ENCODE assay signal across 13 cellular contexts in genomic region chr5:110900829-110901228, GRCh38.
A peak's percentile ranks its signal among the peaks of the same experiment; 100 is the strongest.
DNase-seq lines count a peak whose midpoint lies in the region; ATAC-seq and TF ChIP-seq lines count a peak whose summit lies in the region.
"Had no signal": no experiment of that assay in that cellular context is flagged by ENCODE, and none has a peak within 500 bp of the region (broad histone marks: within the 10 kb centered on the region; RNA-seq: fewer than 3 reads in every experiment).

No MANE protein-coding gene starts in this region.

- H3K27ac Mint-ChIP-seq in activated CD8-positive, alpha-beta memory T cell treated with anti-CD3 and anti-CD28 coated beads, Interleukin-2, amount 10 ng/mL, durations not matched to agents 7 days and 5 days, result no peak overlapping the region
- H3K27ac Mint-ChIP-seq: naive thymus-derived CD4-positive, alpha-beta T cell; T-helper 2 cell treated with Interferon-gamma antibody and Interleukin-4, amounts not matched to agents 5 μg/mL and 100 μg/mL, for 36 hours had no signal

- H3K9me3 Mint-ChIP-seq in activated CD8-positive, alpha-beta memory T cell treated with anti-CD3 and anti-CD28 coated beads, Interleukin-2, amount 10 ng/mL, durations not matched to agents 7 days and 5 days (ENCODE audit: low read depth), result no peaks in the 10 kb centered on the region
- H3K9me3 Mint-ChIP-seq: T-helper 2 cell treated with Interferon-gamma antibody and Interleukin-4, amounts not matched to agents 5 μg/mL and 100 μg/mL, for 36 hours had no signal

- TF ChIP-seq CTCF in AG09319 (IDR thresholded peaks at IDR 0.05; ENCODE audit: low read depth, low read length) (no peak), RWPE2 (IDR thresholded peaks at IDR 0.05; ENCODE audit: poor library complexity, severe bottlenecking) (no peak), fibroblast of the aortic adventitia (IDR thresholded peaks at IDR 0.05; ENCODE audit: insufficient read depth, low read length) (no peak)

- no peaks in the 10 kb centered on the region for H3K9me3 ChIP-seq in RWPE2 (ENCODE audit: severe bottlenecking)

- H3K4me3 Mint-ChIP-seq in activated CD8-positive, alpha-beta memory T cell treated with anti-CD3 and anti-CD28 coated beads, Interleukin-2, amount 10 ng/mL, durations not matched to agents 7 days and 5 days, result no peak overlapping the region
- H3K4me3 Mint-ChIP-seq: naive thymus-derived CD4-positive, alpha-beta T cell; T-helper 2 cell treated with Interferon-gamma antibody and Interleukin-4, amounts not matched to agents 5 μg/mL and 100 μg/mL, for 36 hours had no signal

- no peaks in the 10 kb centered on the region for H3K36me3 ChIP-seq in RWPE2 (ENCODE audit: low read depth)

- no peaks in the 10 kb centered on the region for H3K36me3 Mint-ChIP-seq in activated CD8-positive, alpha-beta memory T cell treated with anti-CD3 and anti-CD28 coated beads, Interleukin-2, amount 10 ng/mL, durations not matched to agents 7 days and 5 days
- H3K36me3 Mint-ChIP-seq: naive thymus-derived CD4-positive, alpha-beta T cell had no signal

- H3K27ac ChIP-seq in RWPE2 (ENCODE audit: poor library complexity, severe bottlenecking), result peak overlapping the region; percentile 94
- H3K27ac ChIP-seq: C4-2B had no signal

- CTCF ChIA-PET in activated CD8-positive, alpha-beta memory T cell treated with anti-CD3 and anti-CD28 coated beads, Interleukin-2, amount 10 ng/mL, durations not matched to agents 7 days and 5 days (lab: Charles Lee), result no interaction called here

- peak; percentile 72 for DNase-seq in AG09319 (ENCODE audit: extremely low read depth, low read depth)
- DNase-seq in RWPE2 (ENCODE audit: low spot score), result no peak
- peak; percentile 96 for DNase-seq in fibroblast of the aortic adventitia (ENCODE audit: low read depth)
- no peak for DNase-seq in activated CD8-positive, alpha-beta memory T cell treated with anti-CD3 and anti-CD28 coated beads, Interleukin-2, amount 10 ng/mL, durations not matched to agents 7 days and 5 days
- no peak for DNase-seq in cerebellar cortex (ENCODE audit: low spot score)
- no peak for DNase-seq in amygdala (lab: John Stamatoyannopoulos, UW)
- DNase-seq: cerebellar nuclear complex; naive thymus-derived CD4-positive, alpha-beta T cell; NCI-H774 had no signal

- H3K27me3 ChIP-seq in RWPE2 (ENCODE audit: insufficient read depth, poor library complexity, severe bottlenecking), result no peaks in the 10 kb centered on the region

- H3K4me1 Mint-ChIP-seq in activated CD8-positive, alpha-beta memory T cell treated with anti-CD3 and anti-CD28 coated beads, Interleukin-2, amount 10 ng/mL, durations not matched to agents 7 days and 5 days, result no peaks in the 10 kb centered on the region
- H3K4me1 Mint-ChIP-seq: naive thymus-derived CD4-positive, alpha-beta T cell had no signal

- ATAC-seq in HG02798 (IDR thresholded peaks at IDR 0.05; ENCODE audit: poor library complexity, unreplicated experiment), result peak; percentile 29
- peak; percentile 82 for ATAC-seq in RWPE2 (ENCODE audit: low read depth)
- ATAC-seq in activated CD8-positive, alpha-beta memory T cell treated with anti-CD3 and anti-CD28 coated beads, Interleukin-2, amount 10 ng/mL, durations not matched to agents 7 days and 5 days, result no peak
- no peak for ATAC-seq in HG03521 (IDR thresholded peaks at IDR 0.05; ENCODE audit: unreplicated experiment)
- ATAC-seq: naive thymus-derived CD4-positive, alpha-beta T cell had no signal

- H3K4me1 ChIP-seq in RWPE2 (ENCODE audit: insufficient read depth, poor library complexity, severe bottlenecking), result peaks cover 30% of the 10 kb centered on the region

- peaks cover 10% of the 10 kb centered on the region for H3K27me3 Mint-ChIP-seq in activated CD8-positive, alpha-beta memory T cell treated with anti-CD3 and anti-CD28 coated beads, Interleukin-2, amount 10 ng/mL, durations not matched to agents 7 days and 5 days

- H3K4me3 ChIP-seq in RWPE2 (ENCODE audit: severe bottlenecking) (no peak overlapping the region), fibroblast of the aortic adventitia (ENCODE audit: low read depth, low read length) (no peak overlapping the region)

Comparison
In these comparisons a context has a peak if more than half of its experiments do, and no peak if none do; other contexts are left out.
1. DNase-seq: peak in AG09319 (single experiment) and fibroblast of the aortic adventitia (single experiment); none in RWPE2 (single experiment), activated CD8-positive, alpha-beta memory T cell treated with anti-CD3 and anti-CD28 coated beads, Interleukin-2, amount 10 ng/mL, durations not matched to agents 7 days and 5 days (single experiment), cerebellar cortex (single experiment) and amygdala (0 of 56).
2. ATAC-seq: peak in HG02798 (single experiment) and RWPE2 (single experiment); none in activated CD8-positive, alpha-beta memory T cell treated with anti-CD3 and anti-CD28 coated beads, Interleukin-2, amount 10 ng/mL, durations not matched to agents 7 days and 5 days (single experiment) and HG03521 (single experiment).